ENCODE assay signal across 1 cellular context in the genomic region with DNA sequence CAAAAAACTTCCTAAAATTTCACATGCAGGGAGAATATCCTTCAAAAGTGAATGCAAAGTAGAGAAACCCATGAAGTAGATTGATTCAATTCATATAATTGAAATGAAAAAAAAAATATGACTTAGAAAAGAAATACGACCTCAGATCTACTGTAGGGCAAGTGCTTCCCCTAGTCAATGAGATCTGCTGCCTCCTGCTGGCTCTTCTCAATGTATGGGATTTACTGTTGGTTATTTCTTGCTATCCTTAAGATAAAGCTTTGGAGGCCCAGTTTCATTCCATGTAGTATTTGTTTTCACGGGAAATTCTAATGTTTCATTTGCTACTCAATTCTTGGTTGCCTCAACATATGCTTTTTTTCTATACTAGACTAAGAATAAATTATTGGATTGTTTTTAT.
TF ChIP-seq lines count a peak whose summit lies in the region.

No MANE protein-coding gene starts in this region.

TF ChIP-seq in GM23338, 12 proteins besides CTCF, POLR2A, EP300 and RAD21:
- TF ChIP-seq, protein P1, sequence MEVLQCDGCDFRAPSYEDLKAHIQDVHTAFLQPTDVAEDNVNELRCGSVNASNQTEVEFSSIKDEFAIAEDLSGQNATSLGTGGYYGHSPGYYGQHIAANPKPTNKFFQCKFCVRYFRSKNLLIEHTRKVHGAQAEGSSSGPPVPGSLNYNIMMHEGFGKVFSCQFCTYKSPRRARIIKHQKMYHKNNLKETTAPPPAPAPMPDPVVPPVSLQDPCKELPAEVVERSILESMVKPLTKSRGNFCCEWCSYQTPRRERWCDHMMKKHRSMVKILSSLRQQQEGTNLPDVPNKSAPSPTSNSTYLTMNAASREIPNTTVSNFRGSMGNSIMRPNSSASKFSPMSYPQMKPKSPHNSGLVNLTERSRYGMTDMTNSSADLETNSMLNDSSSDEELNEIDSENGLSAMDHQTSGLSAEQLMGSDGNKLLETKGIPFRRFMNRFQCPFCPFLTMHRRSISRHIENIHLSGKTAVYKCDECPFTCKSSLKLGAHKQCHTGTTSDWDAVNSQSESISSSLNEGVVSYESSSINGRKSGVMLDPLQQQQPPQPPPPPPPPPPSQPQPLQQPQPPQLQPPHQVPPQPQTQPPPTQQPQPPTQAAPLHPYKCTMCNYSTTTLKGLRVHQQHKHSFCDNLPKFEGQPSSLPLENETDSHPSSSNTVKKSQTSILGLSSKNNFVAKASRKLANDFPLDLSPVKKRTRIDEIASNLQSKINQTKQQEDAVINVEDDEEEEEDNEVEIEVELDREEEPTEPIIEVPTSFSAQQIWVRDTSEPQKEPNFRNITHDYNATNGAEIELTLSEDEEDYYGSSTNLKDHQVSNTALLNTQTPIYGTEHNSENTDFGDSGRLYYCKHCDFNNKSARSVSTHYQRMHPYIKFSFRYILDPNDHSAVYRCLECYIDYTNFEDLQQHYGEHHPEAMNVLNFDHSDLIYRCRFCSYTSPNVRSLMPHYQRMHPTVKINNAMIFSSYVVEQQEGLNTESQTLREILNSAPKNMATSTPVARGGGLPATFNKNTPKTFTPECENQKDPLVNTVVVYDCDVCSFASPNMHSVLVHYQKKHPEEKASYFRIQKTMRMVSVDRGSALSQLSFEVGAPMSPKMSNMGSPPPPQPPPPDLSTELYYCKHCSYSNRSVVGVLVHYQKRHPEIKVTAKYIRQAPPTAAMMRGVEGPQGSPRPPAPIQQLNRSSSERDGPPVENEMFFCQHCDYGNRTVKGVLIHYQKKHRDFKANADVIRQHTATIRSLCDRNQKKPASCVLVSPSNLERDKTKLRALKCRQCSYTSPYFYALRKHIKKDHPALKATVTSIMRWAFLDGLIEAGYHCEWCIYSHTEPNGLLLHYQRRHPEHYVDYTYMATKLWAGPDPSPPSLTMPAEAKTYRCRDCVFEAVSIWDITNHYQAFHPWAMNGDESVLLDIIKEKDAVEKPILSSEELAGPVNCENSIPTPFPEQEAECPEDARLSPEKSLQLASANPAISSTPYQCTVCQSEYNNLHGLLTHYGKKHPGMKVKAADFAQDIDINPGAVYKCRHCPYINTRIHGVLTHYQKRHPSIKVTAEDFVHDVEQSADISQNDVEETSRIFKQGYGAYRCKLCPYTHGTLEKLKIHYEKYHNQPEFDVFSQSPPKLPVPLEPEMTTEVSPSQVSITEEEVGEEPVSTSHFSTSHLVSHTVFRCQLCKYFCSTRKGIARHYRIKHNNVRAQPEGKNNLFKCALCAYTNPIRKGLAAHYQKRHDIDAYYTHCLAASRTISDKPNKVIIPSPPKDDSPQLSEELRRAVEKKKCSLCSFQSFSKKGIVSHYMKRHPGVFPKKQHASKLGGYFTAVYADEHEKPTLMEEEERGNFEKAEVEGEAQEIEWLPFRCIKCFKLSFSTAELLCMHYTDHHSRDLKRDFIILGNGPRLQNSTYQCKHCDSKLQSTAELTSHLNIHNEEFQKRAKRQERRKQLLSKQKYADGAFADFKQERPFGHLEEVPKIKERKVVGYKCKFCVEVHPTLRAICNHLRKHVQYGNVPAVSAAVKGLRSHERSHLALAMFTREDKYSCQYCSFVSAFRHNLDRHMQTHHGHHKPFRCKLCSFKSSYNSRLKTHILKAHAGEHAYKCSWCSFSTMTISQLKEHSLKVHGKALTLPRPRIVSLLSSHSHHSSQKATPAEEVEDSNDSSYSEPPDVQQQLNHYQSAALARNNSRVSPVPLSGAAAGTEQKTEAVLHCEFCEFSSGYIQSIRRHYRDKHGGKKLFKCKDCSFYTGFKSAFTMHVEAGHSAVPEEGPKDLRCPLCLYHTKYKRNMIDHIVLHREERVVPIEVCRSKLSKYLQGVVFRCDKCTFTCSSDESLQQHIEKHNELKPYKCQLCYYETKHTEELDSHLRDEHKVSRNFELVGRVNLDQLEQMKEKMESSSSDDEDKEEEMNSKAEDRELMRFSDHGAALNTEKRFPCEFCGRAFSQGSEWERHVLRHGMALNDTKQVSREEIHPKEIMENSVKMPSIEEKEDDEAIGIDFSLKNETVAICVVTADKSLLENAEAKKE (CRISPR knock-in tag; IDR thresholded peaks at IDR 0.05): no peak
- no peak for TF ChIP-seq CREB1 (CRISPR knock-in tag; IDR thresholded peaks at IDR 0.05; ENCODE audit: low read depth)
- no peak for TF ChIP-seq EZH2 (IDR thresholded peaks at IDR 0.05; ENCODE audit: low read depth, unreplicated experiment)
- no peak for TF ChIP-seq JUNB (IDR thresholded peaks at IDR 0.05; ENCODE audit: unreplicated experiment)
- TF ChIP-seq, protein P2, sequence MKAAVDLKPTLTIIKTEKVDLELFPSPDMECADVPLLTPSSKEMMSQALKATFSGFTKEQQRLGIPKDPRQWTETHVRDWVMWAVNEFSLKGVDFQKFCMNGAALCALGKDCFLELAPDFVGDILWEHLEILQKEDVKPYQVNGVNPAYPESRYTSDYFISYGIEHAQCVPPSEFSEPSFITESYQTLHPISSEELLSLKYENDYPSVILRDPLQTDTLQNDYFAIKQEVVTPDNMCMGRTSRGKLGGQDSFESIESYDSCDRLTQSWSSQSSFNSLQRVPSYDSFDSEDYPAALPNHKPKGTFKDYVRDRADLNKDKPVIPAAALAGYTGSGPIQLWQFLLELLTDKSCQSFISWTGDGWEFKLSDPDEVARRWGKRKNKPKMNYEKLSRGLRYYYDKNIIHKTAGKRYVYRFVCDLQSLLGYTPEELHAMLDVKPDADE (IDR thresholded peaks at IDR 0.05): no peak
- TF ChIP-seq ZNF114 (CRISPR knock-in tag; IDR thresholded peaks at IDR 0.05): no peak
- no peak for TF ChIP-seq STAT1 (IDR thresholded peaks at IDR 0.05; ENCODE audit: unreplicated experiment)
- no peak for TF ChIP-seq POLR2AphosphoS5 (IDR thresholded peaks at IDR 0.05; ENCODE audit: low read depth)
- TF ChIP-seq NANOG (IDR thresholded peaks at IDR 0.05; ENCODE audit: borderline replicate concordance): no peak
- TF ChIP-seq ZNF331 (CRISPR knock-in tag; IDR thresholded peaks at IDR 0.05; ENCODE audit: low read depth): no peak
- TF ChIP-seq EZH2phosphoT487 (IDR thresholded peaks at IDR 0.05; ENCODE audit: unreplicated experiment): no peak
- no peak for TF ChIP-seq REST (IDR thresholded peaks at IDR 0.05; ENCODE audit: unreplicated experiment)
TF ChIP-seq in GM23338: peak in this region for 0.
